ENCODE assay signal across 25 cellular contexts in genomic region chr9:94760646-94761045, GRCh38.
"Had no signal": no experiment of that assay in that cellular context is flagged by ENCODE, and none has a peak within 500 bp of the region (broad histone marks: within the 10 kb centered on the region; RNA-seq: fewer than 3 reads in every experiment).

No MANE protein-coding gene starts in this region.

- H3K9ac ChIP-seq: parathyroid adenoma had no signal

- H3K9me3 ChIP-seq: ascending aorta, gastroesophageal sphincter, psoas muscle, spleen, tibial nerve had no signal

- H3K27ac ChIP-seq: ascending aorta, brain microvascular endothelial cell, gastroesophageal sphincter, parathyroid adenoma, psoas muscle, spleen, tibial nerve, VCaP had no signal

- ATAC-seq: gastroesophageal sphincter, left colon, psoas muscle, right cardiac atrium had no signal

- H3K27me3 ChIP-seq: ascending aorta, brain microvascular endothelial cell, gastroesophageal sphincter, spleen, tibial nerve had no signal

- H3K36me3 ChIP-seq: brain microvascular endothelial cell had no signal

- H3K4me1 ChIP-seq: ascending aorta, gastroesophageal sphincter, parathyroid adenoma, psoas muscle, spleen, tibial nerve had no signal

- DNase-seq: activated CD4-positive, alpha-beta memory T cell treated with anti-CD3 and anti-CD28 coated beads for 36 hours; activated CD4-positive, alpha-beta T cell treated with anti-CD3 and anti-CD28 coated beads, Interleukin-2, amount 10 ng/mL, durations not matched to agents 24 days and 14 days; activated CD4-positive, CD25-positive, alpha-beta regulatory T cell treated with anti-CD3 and anti-CD28 coated beads, Interleukin-2, amount 50 U/mL, for 72 hours; activated CD8-positive, alpha-beta memory T cell treated with anti-CD3 and anti-CD28 coated beads, Interleukin-2, amount 50 U/mL, for 4 hours; activated gamma-delta T cell; activated naive CD4-positive, alpha-beta T cell treated with anti-CD3 and anti-CD28 coated beads, Interleukin-2, amount 10 ng/mL, durations not matched to agents 7 days and 5 days; activated naive CD8-positive, alpha-beta T cell treated with anti-CD3 and anti-CD28 coated beads, Interleukin-2, amount 10 ng/mL, durations not matched to agents 7 days and 5 days; activated T-cell treated with anti-CD3 and anti-CD28 coated beads, Interleukin-2, amount 50 U/mL, for 24 hours; brain microvascular endothelial cell; immature natural killer cell; kidney; left colon; mammary epithelial cell; naive B cell; nephron progenitor cell; psoas muscle; right cardiac atrium; spleen; stimulated activated naive CD4-positive, alpha-beta T cell treated with Interleukin-2 at 50 U/mL for 16 hours; T-helper 9 cell had no signal

- H3K4me3 ChIP-seq: ascending aorta, gastroesophageal sphincter, psoas muscle, spleen, tibial nerve had no signal

- H2AFZ ChIP-seq: parathyroid adenoma had no signal
